8 cellular contexts compared by ENCODE assay signal in genomic region chr1:226674892-226675719, GRCh38.
DNase-seq lines count a peak whose midpoint lies in the region; ATAC-seq and TF ChIP-seq lines count a peak whose summit lies in the region.

No MANE protein-coding gene starts in this region.

- H3K27ac Mint-ChIP-seq in activated naive CD8-positive, alpha-beta T cell treated with anti-CD3 and anti-CD28 coated beads, Interleukin-2, amount 50 U/mL, for 24 hours, result peak overlapping the region; percentile 97
- H3K27ac Mint-ChIP-seq in Calu3 (ENCODE audit: unreplicated experiment), result no peak overlapping the region

- H3K4me3 ChIP-seq in mucosa of descending colon (no peak overlapping the region), tibial nerve (no peak overlapping the region)

- H3K9me3 Mint-ChIP-seq in activated naive CD8-positive, alpha-beta T cell treated with anti-CD3 and anti-CD28 coated beads, Interleukin-2, amount 50 U/mL, for 24 hours, result no peaks in the 10 kb centered on the region
- no peaks in the 10 kb centered on the region for H3K9me3 Mint-ChIP-seq in Calu3 (ENCODE audit: low read depth, unreplicated experiment)

- TF ChIP-seq CTCF in mucosa of descending colon (IDR thresholded peaks at IDR 0.05) (no peak), tibial nerve (IDR thresholded peaks at IDR 0.05) (peak in 1 of 5 experiments; percentile 11), Calu3 (IDR thresholded peaks at IDR 0.05; ENCODE audit: unreplicated experiment) (no peak)

- peaks cover 2% of the 10 kb centered on the region for H3K27me3 Mint-ChIP-seq in activated naive CD8-positive, alpha-beta T cell treated with anti-CD3 and anti-CD28 coated beads, Interleukin-2, amount 50 U/mL, for 24 hours
- no peaks in the 10 kb centered on the region for H3K27me3 Mint-ChIP-seq in Calu3 (ENCODE audit: unreplicated experiment)

- H3K4me3 Mint-ChIP-seq in activated naive CD8-positive, alpha-beta T cell treated with anti-CD3 and anti-CD28 coated beads, Interleukin-2, amount 50 U/mL, for 24 hours, result peak overlapping the region; percentile 75
- no peak overlapping the region for H3K4me3 Mint-ChIP-seq in Calu3 (ENCODE audit: low read depth, unreplicated experiment)

- H3K4me1 Mint-ChIP-seq in activated naive CD8-positive, alpha-beta T cell treated with anti-CD3 and anti-CD28 coated beads, Interleukin-2, amount 50 U/mL, for 24 hours, result peaks cover 98% of the 10 kb centered on the region
- H3K4me1 Mint-ChIP-seq in Calu3 (ENCODE audit: low read depth, unreplicated experiment), result peaks cover 21% of the 10 kb centered on the region

- BruUV-seq in Calu3 (replicated peaks; lab: Mats Ljungman, UMichigan), result no TSS peak

- CTCF ChIA-PET in Calu3 (lab: Charles Lee), result no interaction called here

- H3K27me3 ChIP-seq in tibial nerve, result no peaks in the 10 kb centered on the region

- peak in 1 of 2 donors; percentile 77 for TF ChIP-seq EP300 in tibial nerve (IDR thresholded peaks at IDR 0.05)

- H3K36me3 Mint-ChIP-seq in activated naive CD8-positive, alpha-beta T cell treated with anti-CD3 and anti-CD28 coated beads, Interleukin-2, amount 50 U/mL, for 24 hours (ENCODE audit: low read depth), result peaks cover 31% of the 10 kb centered on the region
- peaks cover 7% of the 10 kb centered on the region for H3K36me3 Mint-ChIP-seq in Calu3 (ENCODE audit: insufficient read depth, unreplicated experiment)

- H3K9me3 ChIP-seq in mucosa of descending colon (no peaks in the 10 kb centered on the region), tibial nerve (no peaks in the 10 kb centered on the region)

- TF ChIP-seq POLR2A in tibial nerve (IDR thresholded peaks at IDR 0.05), result no peak

- H3K36me3 ChIP-seq in mucosa of descending colon (ENCODE audit: low read depth), result no peaks in the 10 kb centered on the region
- H3K36me3 ChIP-seq in tibial nerve, result no peaks in the 10 kb centered on the region

- intact Hi-C loops in mucosa of descending colon (cut with DNase I, micrococcal nuclease), result no loop called here
- intact Hi-C loops in Calu3 (cut with micrococcal nuclease; ENCODE audit: unreplicated experiment), result no loop called here

- H3K4me1 ChIP-seq in mucosa of descending colon (ENCODE audit: low read depth) (peaks cover 24% of the 10 kb centered on the region), tibial nerve (peaks cover 6 to 99% (median 57%) of the 10 kb centered on the region in 4 donors)

- 36 to 45% methylated on average over 17 of the region's 17 CpGs for WGBS in tibial nerve, 2 donors

- DNase-seq in SIG-M5 (lab: John Stamatoyannopoulos, UW) (peak; percentile 93), mucosa of descending colon (peak in 2 of 3 donors; percentile 62 to 74), tibial nerve (ENCODE audit: low spot score in 2 of 2) (peak in 1 of 2 donors; percentile 75), Calu3 (no peak), SK-N-DZ (ENCODE audit: low spot score) (no peak)
- DNase-seq in activated naive CD8-positive, alpha-beta T cell treated with anti-CD3 and anti-CD28 coated beads, Interleukin-2, amount 50 U/mL, for 24 hours, result peak; percentile 75

- H3K27ac ChIP-seq in tibial nerve, result peak overlapping the region; percentile 84 to 98 (median 91)

- peak; percentile 64 for ATAC-seq in GM18520 (IDR thresholded peaks at IDR 0.05; ENCODE audit: unreplicated experiment)
- peak; percentile 61 for ATAC-seq in HG02884 (IDR thresholded peaks at IDR 0.05; ENCODE audit: unreplicated experiment)
- ATAC-seq in activated naive CD8-positive, alpha-beta T cell treated with anti-CD3 and anti-CD28 coated beads, Interleukin-2, amount 50 U/mL, for 24 hours, result peak; percentile 62
- peak; percentile 57 for ATAC-seq in mucosa of descending colon

Comparison
In these comparisons a context has a peak if more than half of its experiments do, and no peak if none do; other contexts are left out.
1. DNase-seq: peak in SIG-M5 (single experiment), activated naive CD8-positive, alpha-beta T cell treated with anti-CD3 and anti-CD28 coated beads, Interleukin-2, amount 50 U/mL, for 24 hours (single experiment) and mucosa of descending colon (2 of 3); none in Calu3 (single experiment) and SK-N-DZ (single experiment).
2. Peak in every context shown above with its lines, with median percentiles within 50 percentile points of each other: ATAC-seq.